In genomic region chr1:54763814-54764131, GRCh38 we compare ENCODE assay signal across 8 cellular contexts. TPM values are rescaled to one million over a fixed set of nuclear protein-coding genes. Genes with fewer than 3 reads are reported as not detected.
DNase-seq lines count a peak whose midpoint lies in the region; ATAC-seq and TF ChIP-seq lines count a peak whose summit lies in the region.

No MANE protein-coding gene starts in this region.

- H3K9me3 ChIP-seq in testis = no peaks in the 10 kb centered on the region

- no peaks in the 10 kb centered on the region for H3K36me3 ChIP-seq in testis (ENCODE audit: low read depth, missing control alignments)

- intact Hi-C loops in activated naive CD4-positive, alpha-beta T cell treated with anti-CD3 and anti-CD28 coated beads for 36 hours (cut with micrococcal nuclease) = loop anchor here (1.0 kb wide), 8 partner anchors 36 to 817 kb away; partner anchors contain the start of genes DHCR24, LRRC42, TCEANC2 and TMEM59
- intact Hi-C loops in testis (cut with DNase I; ENCODE audit: low total_unique reads) = no loop called here

- no peak for TF ChIP-seq POLR2A in testis (IDR thresholded peaks at IDR 0.05)

- H3K4me1 Mint-ChIP-seq in activated naive CD4-positive, alpha-beta T cell treated with anti-CD3 and anti-CD28 coated beads for 36 hours (ENCODE audit: low read depth) = peaks cover 19% of the 10 kb centered on the region
- H3K4me1 Mint-ChIP-seq in activated T-cell treated with anti-CD3 and anti-CD28 coated beads, Interleukin-2, amount 50 U/mL, for 4 hours (ENCODE audit: low read depth) = peaks cover 14% of the 10 kb centered on the region

- H3K4me3 Mint-ChIP-seq in activated naive CD4-positive, alpha-beta T cell treated with anti-CD3 and anti-CD28 coated beads for 36 hours = peak overlapping the region; percentile 94
- peak overlapping the region; percentile 90 for H3K4me3 Mint-ChIP-seq in activated T-cell treated with anti-CD3 and anti-CD28 coated beads, Interleukin-2, amount 50 U/mL, for 4 hours

- peaks cover 3% of the 10 kb centered on the region for H3K36me3 Mint-ChIP-seq in activated naive CD4-positive, alpha-beta T cell treated with anti-CD3 and anti-CD28 coated beads for 36 hours (ENCODE audit: low read depth)
- H3K36me3 Mint-ChIP-seq in activated T-cell treated with anti-CD3 and anti-CD28 coated beads, Interleukin-2, amount 50 U/mL, for 4 hours (ENCODE audit: insufficient read depth) = no peaks in the 10 kb centered on the region

- H3K9me3 Mint-ChIP-seq in activated naive CD4-positive, alpha-beta T cell treated with anti-CD3 and anti-CD28 coated beads for 36 hours = no peaks in the 10 kb centered on the region
- no peaks in the 10 kb centered on the region for H3K9me3 Mint-ChIP-seq in activated T-cell treated with anti-CD3 and anti-CD28 coated beads, Interleukin-2, amount 50 U/mL, for 4 hours

- WGBS in testis, 2 donors = 1% methylated on average over 11 of the region's 11 CpGs

- H3K27me3 ChIP-seq in testis = no peaks in the 10 kb centered on the region

- ATAC-seq in activated T-cell treated with anti-CD3 and anti-CD28 coated beads, Interleukin-2, amount 50 U/mL, for 4 hours = no peak

- peak overlapping the region; percentile 83 for H3K27ac Mint-ChIP-seq in activated naive CD4-positive, alpha-beta T cell treated with anti-CD3 and anti-CD28 coated beads for 36 hours

- TF ChIP-seq CTCF in testis (IDR thresholded peaks at IDR 0.05) = no peak

- CTCF ChIA-PET in activated naive CD4-positive, alpha-beta T cell treated with anti-CD3 and anti-CD28 coated beads for 36 hours (lab: Charles Lee) = interaction anchor here (1.1 to 1.4 kb wide), 2 partner anchors 28 to 37 kb away, joined by 3 to 5 read pairs; partner anchors contain the start of gene TTC22

- H3K4me1 ChIP-seq in testis = peaks cover 7% of the 10 kb centered on the region

- peak overlapping the region; percentile 56 to 59 for H3K27ac ChIP-seq in testis

- H3K4me3 ChIP-seq in testis = peak overlapping the region; percentile 63 to 79

- peak; percentile 21 for DNase-seq in activated naive CD4-positive, alpha-beta T cell treated with anti-CD3 and anti-CD28 coated beads for 36 hours
- no peak for DNase-seq in activated naive CD4-positive, alpha-beta T cell (lab: John Stamatoyannopoulos, UW)
- no peak for DNase-seq in activated T-cell treated with anti-CD3 and anti-CD28 coated beads, Interleukin-2, amount 50 U/mL, for 4 hours
- DNase-seq in iPS-NIHi11 (ENCODE audit: low spot score) (peak; percentile 38), testis (no peak), NCI-H2107 (lab: John Stamatoyannopoulos, UW) (no peak), HPDE6-E6E7 (ENCODE audit: extremely low spot score) (no peak), D341Med (ENCODE audit: low spot score) (no peak)

- H3K27me3 Mint-ChIP-seq in activated naive CD4-positive, alpha-beta T cell treated with anti-CD3 and anti-CD28 coated beads for 36 hours (ENCODE audit: low read depth) = no peaks in the 10 kb centered on the region
- no peaks in the 10 kb centered on the region for H3K27me3 Mint-ChIP-seq in activated T-cell treated with anti-CD3 and anti-CD28 coated beads, Interleukin-2, amount 50 U/mL, for 4 hours (ENCODE audit: low read depth)

RNA-seq across cellular contexts. Expression of gene PARS2, which starts 0.6 kb away (rescaled TPM):
- 1 to 10 TPM; 3.0 to 3.1 TPM for total RNA-seq in activated naive CD4-positive, alpha-beta T cell treated with anti-CD3 and anti-CD28 coated beads for 36 hours
- total RNA-seq in activated T-cell treated with anti-CD3 and anti-CD28 coated beads, Interleukin-2, amount 50 U/mL, for 4 hours = 1 to 10 TPM; 5.5 to 7.9 (median 6.1) TPM
- total RNA-seq in testis = 10 to 100 TPM; 12.8 to 16.5 TPM
- polyA plus RNA-seq in testis (ENCODE audit: insufficient read depth, low read depth, low replicate concordance) = 13.9 TPM

RNA-seq across cellular contexts. Expression of gene TTC22, which starts 37.4 kb away (rescaled TPM):
- total RNA-seq in activated naive CD4-positive, alpha-beta T cell treated with anti-CD3 and anti-CD28 coated beads for 36 hours = 1 to 10 TPM; 6.9 to 8.6 TPM
- total RNA-seq in activated T-cell treated with anti-CD3 and anti-CD28 coated beads, Interleukin-2, amount 50 U/mL, for 4 hours = 1 to 10 TPM; 1.9 to 2.8 (median 2.0) TPM
- 1 to 10 TPM in 1 of 2 donors, under 1 TPM in 1; 0.94 to 2.4 TPM for total RNA-seq in testis
- polyA plus RNA-seq in testis (ENCODE audit: insufficient read depth, low read depth, low replicate concordance) = 1.7 TPM

RNA-seq across cellular contexts. Expression of gene TTC4, which starts 48.1 kb away (rescaled TPM):
- 10 to 100 TPM; 26.3 to 30.2 TPM for total RNA-seq in activated naive CD4-positive, alpha-beta T cell treated with anti-CD3 and anti-CD28 coated beads for 36 hours
- 10 to 100 TPM; 52.5 to 61.2 (median 59.6) TPM for total RNA-seq in activated T-cell treated with anti-CD3 and anti-CD28 coated beads, Interleukin-2, amount 50 U/mL, for 4 hours
- 10 to 100 TPM; 25.0 to 35.3 TPM for total RNA-seq in testis
- 34.3 TPM for polyA plus RNA-seq in testis (ENCODE audit: insufficient read depth, low read depth, low replicate concordance)

Comparison
In these comparisons a context has a peak if more than half of its experiments do, and no peak if none do; other contexts are left out.
1. DNase-seq: peak in activated naive CD4-positive, alpha-beta T cell treated with anti-CD3 and anti-CD28 coated beads for 36 hours (single experiment) and iPS-NIHi11 (single experiment); none in activated naive CD4-positive, alpha-beta T cell (0 of 4), activated T-cell treated with anti-CD3 and anti-CD28 coated beads, Interleukin-2, amount 50 U/mL, for 4 hours (single experiment), testis (single experiment), NCI-H2107 (single experiment), HPDE6-E6E7 (single experiment) and D341Med (single experiment).